In the genomic region with DNA sequence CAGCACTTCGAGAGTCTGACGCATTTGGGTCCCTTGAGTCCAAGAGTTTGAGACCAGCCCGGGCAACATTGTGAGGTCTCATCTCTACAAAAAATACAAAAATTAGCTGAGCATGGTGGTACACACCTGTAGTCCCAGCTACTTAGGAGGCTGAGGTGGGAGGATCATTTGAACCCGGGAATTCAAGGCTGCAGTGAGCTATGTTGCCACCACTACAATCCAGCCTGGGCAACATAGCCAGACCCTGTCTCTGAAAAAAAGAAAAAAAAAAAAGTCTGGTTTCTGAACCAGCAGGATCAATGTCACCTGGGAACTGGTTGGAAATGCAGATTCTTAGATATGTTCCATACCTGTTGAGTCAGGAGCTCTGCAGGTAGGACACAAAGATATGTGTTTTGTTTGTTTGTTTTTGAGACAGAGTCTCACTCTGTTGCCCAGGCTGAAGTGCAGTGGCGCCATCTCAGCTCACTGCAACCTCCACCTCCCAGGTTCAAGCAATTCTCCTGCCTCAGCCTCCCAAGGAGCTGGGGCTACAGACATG, we compare ENCODE assay signal across 8 cellular contexts. TPM values are rescaled to one million over a fixed set of nuclear protein-coding genes. Genes with fewer than 3 reads are reported as not detected.
"Had no signal": no experiment of that assay in that cellular context is flagged by ENCODE, and none has a peak within 500 bp of the region (broad histone marks: within the 10 kb centered on the region; RNA-seq: fewer than 3 reads in every experiment).

No MANE protein-coding gene starts in this region.

RNA-seq across cellular contexts. Expression of gene RLN3, which starts 1.2 kb away (rescaled TPM):
- total RNA-seq: LHCN-M2, MCF 10A, NCI-H460, OCI-LY7, Peyer's patch, Right ventricle myocardium superior, SJSA1 had no signal
- polyA plus RNA-seq: SK-N-SH had no signal

RNA-seq across cellular contexts. Expression of gene PALM3, which starts 35.2 kb away (rescaled TPM):
- total RNA-seq: MCF 10A, NCI-H460, Right ventricle myocardium superior, SJSA1 had no signal
